1 cellular context compared by ENCODE assay signal in the genomic region with DNA sequence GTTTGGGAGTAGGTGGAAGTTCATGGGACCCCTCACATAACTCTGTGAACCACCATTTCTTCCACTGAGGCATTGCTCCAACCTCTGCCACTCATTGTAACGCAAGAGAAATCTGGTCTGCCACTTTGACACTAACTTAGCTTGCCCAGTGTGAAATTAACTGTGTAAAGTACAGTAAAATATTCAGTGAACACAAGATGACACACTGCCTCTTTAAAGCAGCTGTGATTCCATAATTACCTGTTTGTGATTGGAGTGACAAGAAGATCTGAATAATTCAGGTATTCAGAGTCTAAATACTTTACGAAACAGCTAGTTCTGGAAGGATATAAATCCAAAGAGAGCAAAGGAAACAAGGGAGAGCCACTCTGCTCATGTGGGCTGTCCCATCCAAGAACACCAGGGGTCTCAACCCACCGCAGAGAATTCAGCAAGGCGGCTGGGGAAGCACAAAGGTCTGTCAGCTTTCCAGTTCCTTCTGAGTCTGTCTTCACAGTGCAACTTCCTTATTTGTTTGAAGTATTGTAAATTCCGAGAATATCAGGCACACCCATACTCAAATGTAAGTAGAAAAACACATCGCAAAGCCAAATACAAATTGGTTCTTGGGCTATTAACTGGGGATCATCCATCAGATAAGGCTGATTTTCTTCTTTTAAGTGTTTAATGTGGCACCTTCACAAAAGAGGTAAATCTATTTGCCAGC.
TF ChIP-seq lines count a peak whose summit lies in the region.

No MANE protein-coding gene starts in this region.

TF ChIP-seq in H1, 55 proteins besides CTCF, POLR2A, EP300 and RAD21 (continued from another document):
- TF ChIP-seq, protein P1, sequence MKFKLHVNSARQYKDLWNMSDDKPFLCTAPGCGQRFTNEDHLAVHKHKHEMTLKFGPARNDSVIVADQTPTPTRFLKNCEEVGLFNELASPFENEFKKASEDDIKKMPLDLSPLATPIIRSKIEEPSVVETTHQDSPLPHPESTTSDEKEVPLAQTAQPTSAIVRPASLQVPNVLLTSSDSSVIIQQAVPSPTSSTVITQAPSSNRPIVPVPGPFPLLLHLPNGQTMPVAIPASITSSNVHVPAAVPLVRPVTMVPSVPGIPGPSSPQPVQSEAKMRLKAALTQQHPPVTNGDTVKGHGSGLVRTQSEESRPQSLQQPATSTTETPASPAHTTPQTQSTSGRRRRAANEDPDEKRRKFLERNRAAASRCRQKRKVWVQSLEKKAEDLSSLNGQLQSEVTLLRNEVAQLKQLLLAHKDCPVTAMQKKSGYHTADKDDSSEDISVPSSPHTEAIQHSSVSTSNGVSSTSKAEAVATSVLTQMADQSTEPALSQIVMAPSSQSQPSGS (IDR thresholded peaks at IDR 0.05; ENCODE audit: low read length), result no peak
- TF ChIP-seq SIN3A (conservative IDR thresholded peaks at IDR 0.05 in 1 of 2, IDR thresholded peaks at IDR 0.05 in 1 of 2; ENCODE audit: low read depth in 1 of 2, low read length in 2 of 2), result no peak
